Comparison of ENCODE assay signal across 1 cellular context in the genomic region with DNA sequence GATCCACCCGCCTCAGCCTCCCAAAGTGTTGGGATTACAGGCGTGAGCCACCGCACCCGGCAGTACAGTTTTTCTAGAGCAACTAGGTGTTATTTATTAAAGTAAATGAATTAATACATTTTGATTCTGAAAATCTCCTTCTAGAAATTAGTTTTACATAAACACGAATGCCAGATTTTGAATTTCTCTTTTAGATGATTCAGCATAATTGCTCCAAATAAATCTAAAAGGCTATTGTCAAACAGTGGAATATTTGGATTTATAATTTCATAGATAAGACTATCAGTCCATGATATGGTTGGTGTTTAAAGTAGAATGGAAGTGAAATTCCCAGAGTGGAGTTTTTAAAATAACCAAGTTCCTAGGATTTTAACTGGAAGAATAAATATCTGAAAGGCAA.
TF ChIP-seq lines count a peak whose summit lies in the region.

No MANE protein-coding gene starts in this region.

TF ChIP-seq in HCT116, 20 proteins besides CTCF, POLR2A, EP300 and RAD21 (continued from another document):
- TF ChIP-seq, protein P1, sequence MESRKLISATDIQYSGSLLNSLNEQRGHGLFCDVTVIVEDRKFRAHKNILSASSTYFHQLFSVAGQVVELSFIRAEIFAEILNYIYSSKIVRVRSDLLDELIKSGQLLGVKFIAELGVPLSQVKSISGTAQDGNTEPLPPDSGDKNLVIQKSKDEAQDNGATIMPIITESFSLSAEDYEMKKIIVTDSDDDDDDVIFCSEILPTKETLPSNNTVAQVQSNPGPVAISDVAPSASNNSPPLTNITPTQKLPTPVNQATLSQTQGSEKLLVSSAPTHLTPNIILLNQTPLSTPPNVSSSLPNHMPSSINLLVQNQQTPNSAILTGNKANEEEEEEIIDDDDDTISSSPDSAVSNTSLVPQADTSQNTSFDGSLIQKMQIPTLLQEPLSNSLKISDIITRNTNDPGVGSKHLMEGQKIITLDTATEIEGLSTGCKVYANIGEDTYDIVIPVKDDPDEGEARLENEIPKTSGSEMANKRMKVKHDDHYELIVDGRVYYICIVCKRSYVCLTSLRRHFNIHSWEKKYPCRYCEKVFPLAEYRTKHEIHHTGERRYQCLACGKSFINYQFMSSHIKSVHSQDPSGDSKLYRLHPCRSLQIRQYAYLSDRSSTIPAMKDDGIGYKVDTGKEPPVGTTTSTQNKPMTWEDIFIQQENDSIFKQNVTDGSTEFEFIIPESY (IDR thresholded peaks at IDR 0.05; ENCODE audit: extremely low read depth, insufficient replicate concordance, low read length) = no peak
- TF ChIP-seq SIN3A (IDR thresholded peaks at IDR 0.05; ENCODE audit: low read depth) (no peak), SP1 (IDR thresholded peaks at IDR 0.05; ENCODE audit: low read depth) (no peak), ELF1 (IDR thresholded peaks at IDR 0.05; ENCODE audit: borderline replicate concordance, low read depth) (no peak), ZFX (IDR thresholded peaks at IDR 0.05) (no peak), POLR2AphosphoS5 (IDR thresholded peaks at IDR 0.05; ENCODE audit: low read depth, low read length) (no peak)
- TF ChIP-seq, protein P2, sequence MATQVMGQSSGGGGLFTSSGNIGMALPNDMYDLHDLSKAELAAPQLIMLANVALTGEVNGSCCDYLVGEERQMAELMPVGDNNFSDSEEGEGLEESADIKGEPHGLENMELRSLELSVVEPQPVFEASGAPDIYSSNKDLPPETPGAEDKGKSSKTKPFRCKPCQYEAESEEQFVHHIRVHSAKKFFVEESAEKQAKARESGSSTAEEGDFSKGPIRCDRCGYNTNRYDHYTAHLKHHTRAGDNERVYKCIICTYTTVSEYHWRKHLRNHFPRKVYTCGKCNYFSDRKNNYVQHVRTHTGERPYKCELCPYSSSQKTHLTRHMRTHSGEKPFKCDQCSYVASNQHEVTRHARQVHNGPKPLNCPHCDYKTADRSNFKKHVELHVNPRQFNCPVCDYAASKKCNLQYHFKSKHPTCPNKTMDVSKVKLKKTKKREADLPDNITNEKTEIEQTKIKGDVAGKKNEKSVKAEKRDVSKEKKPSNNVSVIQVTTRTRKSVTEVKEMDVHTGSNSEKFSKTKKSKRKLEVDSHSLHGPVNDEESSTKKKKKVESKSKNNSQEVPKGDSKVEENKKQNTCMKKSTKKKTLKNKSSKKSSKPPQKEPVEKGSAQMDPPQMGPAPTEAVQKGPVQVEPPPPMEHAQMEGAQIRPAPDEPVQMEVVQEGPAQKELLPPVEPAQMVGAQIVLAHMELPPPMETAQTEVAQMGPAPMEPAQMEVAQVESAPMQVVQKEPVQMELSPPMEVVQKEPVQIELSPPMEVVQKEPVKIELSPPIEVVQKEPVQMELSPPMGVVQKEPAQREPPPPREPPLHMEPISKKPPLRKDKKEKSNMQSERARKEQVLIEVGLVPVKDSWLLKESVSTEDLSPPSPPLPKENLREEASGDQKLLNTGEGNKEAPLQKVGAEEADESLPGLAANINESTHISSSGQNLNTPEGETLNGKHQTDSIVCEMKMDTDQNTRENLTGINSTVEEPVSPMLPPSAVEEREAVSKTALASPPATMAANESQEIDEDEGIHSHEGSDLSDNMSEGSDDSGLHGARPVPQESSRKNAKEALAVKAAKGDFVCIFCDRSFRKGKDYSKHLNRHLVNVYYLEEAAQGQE (IDR thresholded peaks at IDR 0.05; ENCODE audit: low read depth) = no peak
TF ChIP-seq in HCT116: peak in this region for 0.
